In genomic region chr9:68844623-68845612, GRCh38 we compare ENCODE assay signal across 8 cellular contexts.
DNase-seq lines count a peak whose midpoint lies in the region; FAIRE-seq and TF ChIP-seq lines count a peak whose summit lies in the region.

No MANE protein-coding gene starts in this region.

- FAIRE-seq in astrocyte (lab: Jason Lieb, UNC), result no peak

- in situ Hi-C loops in HAP-1 (cut with MboI; ENCODE audit: low sequenced_read_pairs), result loop anchor here (25.0 kb wide), 2 partner anchors 133 to 258 kb away; partner anchors contain the start of gene PIP5K1B

- peak; percentile 25 for TF ChIP-seq CTCF in astrocyte (IDR thresholded peaks at IDR 0.05; ENCODE audit: insufficient read depth, low read depth, low read length)
- TF ChIP-seq CTCF in kidney epithelial cell (IDR thresholded peaks at IDR 0.05; ENCODE audit: insufficient read depth, low read length, poor library complexity, severe bottlenecking), result peak; percentile 52
- TF ChIP-seq CTCF in testis (IDR thresholded peaks at IDR 0.05), result peak; percentile 46 to 56 (median 51)

- no peak overlapping the region for H3K4me3 Mint-ChIP-seq in activated CD4-positive, alpha-beta memory T cell treated with anti-CD3 and anti-CD28 coated beads for 36 hours
- H3K4me3 Mint-ChIP-seq in activated CD4-positive, alpha-beta memory T cell treated with anti-CD3 and anti-CD28 coated beads, Interleukin-2, amount 10 ng/mL, durations not matched to agents 7 days and 5 days, result no peak overlapping the region
- H3K4me3 Mint-ChIP-seq in astrocyte (ENCODE audit: unreplicated experiment), result no peak overlapping the region

- TF ChIP-seq POLR2A in testis (IDR thresholded peaks at IDR 0.05), result no peak

- no peak overlapping the region for H3K9ac ChIP-seq in astrocyte (ENCODE audit: low read length)

- H3K27me3 ChIP-seq in HAP-1 (ENCODE audit: low read depth) (no peaks in the 10 kb centered on the region; the same call in 1 of the 2 replicates), astrocyte (ENCODE audit: insufficient read depth, low read length) (no peaks in the 10 kb centered on the region), kidney epithelial cell (ENCODE audit: control insufficient read depth, insufficient read depth, low read length) (no peaks in the 10 kb centered on the region), testis (no peaks in the 10 kb centered on the region)

- no peak overlapping the region for H3K27ac ChIP-seq in astrocyte (ENCODE audit: low read depth, low read length)
- H3K27ac ChIP-seq in testis, result no peak overlapping the region

- H3K4me3 ChIP-seq in HAP-1 (no peak overlapping the region), astrocyte (ENCODE audit: insufficient read depth, low read depth, low read length) (no peak overlapping the region), kidney epithelial cell (ENCODE audit: low read depth, low read length) (no peak overlapping the region), testis (no peak overlapping the region)

- H3K36me3 ChIP-seq in HAP-1 (replicated peaks) (no peaks in the 10 kb centered on the region), astrocyte (ENCODE audit: insufficient read depth, low read length) (no peaks in the 10 kb centered on the region), kidney epithelial cell (ENCODE audit: control insufficient read depth, insufficient read depth, low read length) (no peaks in the 10 kb centered on the region), testis (ENCODE audit: low read depth, missing control alignments) (no peaks in the 10 kb centered on the region)

- H3K27ac Mint-ChIP-seq in activated CD4-positive, alpha-beta memory T cell treated with anti-CD3 and anti-CD28 coated beads for 36 hours, result no peak overlapping the region
- no peak overlapping the region for H3K27ac Mint-ChIP-seq in activated CD4-positive, alpha-beta memory T cell treated with anti-CD3 and anti-CD28 coated beads, Interleukin-2, amount 10 ng/mL, durations not matched to agents 7 days and 5 days
- H3K27ac Mint-ChIP-seq in astrocyte (ENCODE audit: unreplicated experiment), result no peak overlapping the region

- H3K4me1 Mint-ChIP-seq in activated CD4-positive, alpha-beta memory T cell treated with anti-CD3 and anti-CD28 coated beads for 36 hours (ENCODE audit: low read depth), result peaks cover 2% of the 10 kb centered on the region
- peaks cover 5% of the 10 kb centered on the region for H3K4me1 Mint-ChIP-seq in activated CD4-positive, alpha-beta memory T cell treated with anti-CD3 and anti-CD28 coated beads, Interleukin-2, amount 10 ng/mL, durations not matched to agents 7 days and 5 days
- H3K4me1 Mint-ChIP-seq in astrocyte (ENCODE audit: low read depth, unreplicated experiment), result no peaks in the 10 kb centered on the region

- WGBS in testis, 2 donors, result 57 to 65% methylated on average over 13 of the region's 13 CpGs

- no peak overlapping the region for H3K4me2 ChIP-seq in astrocyte (ENCODE audit: low read length)

- CTCF ChIA-PET in activated CD4-positive, alpha-beta memory T cell treated with anti-CD3 and anti-CD28 coated beads for 36 hours (lab: Charles Lee), result interaction anchor here (1.1 to 1.5 kb wide), 4 partner anchors 13 to 264 kb away, joined by 3 to 4 read pairs (median 3); no protein-coding TSS in a partner anchor
- CTCF ChIA-PET in activated CD4-positive, alpha-beta memory T cell treated with anti-CD3 and anti-CD28 coated beads, Interleukin-2, amount 10 ng/mL, durations not matched to agents 7 days and 5 days (lab: Charles Lee), result interaction anchor here (1.2 kb wide), 1 partner anchor 25 kb away, joined by 3 read pairs; no protein-coding TSS in a partner anchor

- H4K20me1 ChIP-seq in astrocyte (ENCODE audit: insufficient read depth, low read length), result no peaks in the 10 kb centered on the region

- H3K4me1 ChIP-seq in HAP-1 (no peaks in the 10 kb centered on the region), astrocyte (ENCODE audit: insufficient read depth, low read length) (no peaks in the 10 kb centered on the region), testis (no peaks in the 10 kb centered on the region)

- H3K9me3 Mint-ChIP-seq in activated CD4-positive, alpha-beta memory T cell treated with anti-CD3 and anti-CD28 coated beads for 36 hours, result no peaks in the 10 kb centered on the region
- peaks cover 2% of the 10 kb centered on the region for H3K9me3 Mint-ChIP-seq in activated CD4-positive, alpha-beta memory T cell treated with anti-CD3 and anti-CD28 coated beads, Interleukin-2, amount 10 ng/mL, durations not matched to agents 7 days and 5 days
- H3K9me3 Mint-ChIP-seq in astrocyte (ENCODE audit: unreplicated experiment), result no peaks in the 10 kb centered on the region

- DNase-seq in activated CD4-positive, alpha-beta memory T cell treated with anti-CD3 and anti-CD28 coated beads for 36 hours, result peak; percentile 19
- DNase-seq in activated CD4-positive, alpha-beta memory T cell treated with anti-CD3 and anti-CD28 coated beads, Interleukin-2, amount 10 ng/mL, durations not matched to agents 7 days and 5 days, result no peak
- DNase-seq in HAP-1 (ENCODE audit: low spot score in 2 of 2) (peak; percentile 23 to 74), NCI-H1105 treated with DMSO at 0.1 percent for 48 hours (lab: John Stamatoyannopoulos, UW) (peak; percentile 35), astrocyte (ENCODE audit: low read depth) (no peak), kidney epithelial cell (ENCODE audit: low read depth) (no peak), testis (peak; percentile 68)
- DNase-seq in effector CD4-positive, alpha-beta T cell, result no peak

- H2AFZ ChIP-seq in astrocyte (ENCODE audit: low read depth, low read length), result no peak overlapping the region

- peaks cover 5% of the 10 kb centered on the region for H3K27me3 Mint-ChIP-seq in activated CD4-positive, alpha-beta memory T cell treated with anti-CD3 and anti-CD28 coated beads for 36 hours
- no peaks in the 10 kb centered on the region for H3K27me3 Mint-ChIP-seq in activated CD4-positive, alpha-beta memory T cell treated with anti-CD3 and anti-CD28 coated beads, Interleukin-2, amount 10 ng/mL, durations not matched to agents 7 days and 5 days
- H3K27me3 Mint-ChIP-seq in astrocyte (ENCODE audit: low read depth, unreplicated experiment), result peaks cover 5% of the 10 kb centered on the region

- no peaks in the 10 kb centered on the region for H3K79me2 ChIP-seq in astrocyte (ENCODE audit: insufficient read depth, low read length)

- H3K36me3 Mint-ChIP-seq in activated CD4-positive, alpha-beta memory T cell treated with anti-CD3 and anti-CD28 coated beads for 36 hours, result no peaks in the 10 kb centered on the region
- no peaks in the 10 kb centered on the region for H3K36me3 Mint-ChIP-seq in activated CD4-positive, alpha-beta memory T cell treated with anti-CD3 and anti-CD28 coated beads, Interleukin-2, amount 10 ng/mL, durations not matched to agents 7 days and 5 days (ENCODE audit: low read depth)
- no peaks in the 10 kb centered on the region for H3K36me3 Mint-ChIP-seq in astrocyte (ENCODE audit: low read depth, unreplicated experiment)

- intact Hi-C loops in activated CD4-positive, alpha-beta memory T cell treated with anti-CD3 and anti-CD28 coated beads for 36 hours (cut with micrococcal nuclease), result no loop called here
- intact Hi-C loops in testis (cut with DNase I; ENCODE audit: low total_unique reads), result no loop called here

- no peaks in the 10 kb centered on the region for H3K9me3 ChIP-seq in HAP-1
- no peaks in the 10 kb centered on the region for H3K9me3 ChIP-seq in astrocyte (ENCODE audit: insufficient read depth, low read depth, low read length)
- H3K9me3 ChIP-seq in testis, result no peaks in the 10 kb centered on the region

- POLR2A ChIA-PET in activated CD4-positive, alpha-beta memory T cell treated with anti-CD3 and anti-CD28 coated beads for 36 hours (lab: Charles Lee), result no interaction called here
- POLR2A ChIA-PET in activated CD4-positive, alpha-beta memory T cell treated with anti-CD3 and anti-CD28 coated beads, Interleukin-2, amount 10 ng/mL, durations not matched to agents 7 days and 5 days (lab: Charles Lee), result no interaction called here

Comparison
In these comparisons a context has a peak if more than half of its experiments do, and no peak if none do; other contexts are left out.
1. DNase-seq: peak in activated CD4-positive, alpha-beta memory T cell treated with anti-CD3 and anti-CD28 coated beads for 36 hours (single experiment), HAP-1 (2 of 2), NCI-H1105 treated with DMSO at 0.1 percent for 48 hours (single experiment) and testis (single experiment); none in activated CD4-positive, alpha-beta memory T cell treated with anti-CD3 and anti-CD28 coated beads, Interleukin-2, amount 10 ng/mL, durations not matched to agents 7 days and 5 days (single experiment), astrocyte (single experiment), kidney epithelial cell (single experiment) and effector CD4-positive, alpha-beta T cell (single experiment).
2. Peak in every context shown above with its lines, with median percentiles within 50 percentile points of each other: CTCF ChIP-seq.